ENCODE assay signal across 8 cellular contexts in the genomic region with DNA sequence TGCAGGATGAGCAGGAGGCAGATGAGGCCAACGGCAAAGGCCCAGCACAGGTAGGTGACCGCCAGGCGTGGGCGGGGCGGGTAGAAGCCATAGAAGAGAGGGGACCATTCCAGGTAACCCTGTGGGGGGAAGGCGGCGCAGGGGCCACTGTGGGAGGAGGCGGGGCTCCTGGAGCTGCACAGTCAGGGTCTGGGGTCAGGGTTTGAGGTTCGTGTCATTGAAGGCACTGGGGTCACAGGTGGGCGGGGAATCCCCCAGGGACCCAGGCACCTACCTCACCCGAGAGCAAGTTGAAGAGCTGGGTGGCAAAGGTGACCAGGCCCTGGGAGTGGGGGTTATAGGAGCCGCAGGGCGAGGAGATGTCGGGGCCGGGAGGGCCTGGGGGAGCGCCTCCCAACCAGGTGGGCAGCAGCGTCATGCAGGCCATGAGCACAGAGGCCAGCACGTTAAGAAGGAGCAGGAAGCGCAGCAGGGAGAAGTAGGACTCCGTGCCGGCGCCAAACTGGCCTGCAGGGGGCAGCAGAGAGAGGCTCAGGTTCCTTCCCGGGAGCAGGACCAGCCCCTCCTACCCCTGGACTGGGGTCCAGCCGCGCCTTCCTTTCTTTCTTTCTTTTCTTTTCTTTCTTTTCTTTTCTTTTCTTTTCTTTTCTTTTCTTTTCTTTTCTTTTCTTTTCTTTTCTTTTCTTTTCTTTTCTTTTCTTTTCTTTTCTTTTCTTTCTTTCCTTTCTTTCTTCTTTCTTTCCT. TPM values are rescaled to one million over a fixed set of nuclear protein-coding genes. Genes with fewer than 3 reads are reported as not detected.
DNase-seq lines count a peak whose midpoint lies in the region; ATAC-seq and TF ChIP-seq lines count a peak whose summit lies in the region.

No MANE protein-coding gene starts in this region.

- H3K9me2 ChIP-seq in Karpas-422 (replicated peaks; ENCODE audit: insufficient read depth, low read length) = no peaks in the 10 kb centered on the region

- intact Hi-C loops in Panc1 (cut with micrococcal nuclease; ENCODE audit: unreplicated experiment) = no loop called here

- H3K4me3 Mint-ChIP-seq in natural killer cell treated with Interleukin-12 subunit alpha and Interleukin-12 subunit beta and Interleukin-15 and Interleukin-18, amount 100 ng/mL, for 72 hours = no peak overlapping the region

- CTCF ChIA-PET in Panc1 (lab: Charles Lee) = interaction anchor here (0.5 to 1.3 kb wide), 6 partner anchors 9 to 360 kb away, joined by 3 to 8 read pairs (median 4); a partner anchor contains a TSS

- peak; percentile 20 for DNase-seq in GM04503 (ENCODE audit: low read depth)
- DNase-seq in Karpas-422 = peak; percentile 98
- DNase-seq in Panc1 (ENCODE audit: low read depth, low spot score) = peak; percentile 65
- DNase-seq in activated T-cell treated with anti-CD3 and anti-CD28 coated beads for 48 hours (ENCODE audit: low read depth) = peak; percentile 86
- DNase-seq in natural killer cell treated with Interleukin-12 subunit alpha and Interleukin-12 subunit beta and Interleukin-15 and Interleukin-18, amount 100 ng/mL, for 72 hours (ENCODE audit: low spot score) = peak; percentile 89
- DNase-seq in stimulated activated naive CD4-positive, alpha-beta T cell (lab: John Stamatoyannopoulos, UW) = peak; percentile 56 to 87 (median 84)

- H3K27ac ChIP-seq in Karpas-422 (ENCODE audit: low read length) (no peak overlapping the region), Panc1 (ENCODE audit: low read length) (no peak overlapping the region)

- no TSS peak for BruUV-seq in Panc1 (replicated peaks; lab: Mats Ljungman, UMichigan)

- no peaks in the 10 kb centered on the region for H3K79me2 ChIP-seq in Karpas-422 (ENCODE audit: low read length)

- H3K4me1 ChIP-seq in Karpas-422 (ENCODE audit: low read length) (peaks cover 8% of the 10 kb centered on the region), Panc1 (ENCODE audit: control insufficient read depth, insufficient read depth, low read length) (peaks cover 8% of the 10 kb centered on the region)

- peaks cover 11 to 19% of the 10 kb centered on the region in 2 donors for H3K4me1 Mint-ChIP-seq in natural killer cell treated with Interleukin-12 subunit alpha and Interleukin-12 subunit beta and Interleukin-15 and Interleukin-18, amount 100 ng/mL, for 72 hours (ENCODE audit: low read depth in 2 of 2)

- H3K27me3 ChIP-seq in Karpas-422 (ENCODE audit: low read length) = no peaks in the 10 kb centered on the region
- no peaks in the 10 kb centered on the region for H3K27me3 ChIP-seq in Panc1 (ENCODE audit: control insufficient read depth, insufficient read depth, low read length)

- H3K27ac Mint-ChIP-seq in natural killer cell treated with Interleukin-12 subunit alpha and Interleukin-12 subunit beta and Interleukin-15 and Interleukin-18, amount 100 ng/mL, for 72 hours = no peak overlapping the region

- no peaks in the 10 kb centered on the region for H3K36me3 Mint-ChIP-seq in natural killer cell treated with Interleukin-12 subunit alpha and Interleukin-12 subunit beta and Interleukin-15 and Interleukin-18, amount 100 ng/mL, for 72 hours

- H3K27me3 Mint-ChIP-seq in natural killer cell treated with Interleukin-12 subunit alpha and Interleukin-12 subunit beta and Interleukin-15 and Interleukin-18, amount 100 ng/mL, for 72 hours = no peaks in the 10 kb centered on the region

- in situ Hi-C loops in Panc1 (cut with HindIII; ENCODE audit: low pct_unique_long_range_greater_than_20kb, low sequenced_read_pairs) = no loop called here

- H3K4me3 ChIP-seq in Karpas-422 (ENCODE audit: low read length) (no peak overlapping the region), Panc1 (ENCODE audit: low read depth in 2 of 2, low read length in 2 of 2) (no peak overlapping the region)

- H3K9me3 Mint-ChIP-seq in natural killer cell treated with Interleukin-12 subunit alpha and Interleukin-12 subunit beta and Interleukin-15 and Interleukin-18, amount 100 ng/mL, for 72 hours = no peaks in the 10 kb centered on the region

- peak; percentile 85 for ATAC-seq in Panc1
- ATAC-seq in esophagus mucosa = peak; percentile 66
- ATAC-seq in natural killer cell treated with Interleukin-12 subunit alpha and Interleukin-12 subunit beta and Interleukin-15 and Interleukin-18, amount 100 ng/mL, for 72 hours = peak; percentile 85 to 86
- no peak for ATAC-seq in GM18520 (IDR thresholded peaks at IDR 0.05; ENCODE audit: unreplicated experiment)

- TF ChIP-seq CTCF in Panc1 (IDR thresholded peaks at IDR 0.05) = peak; percentile 93

- peaks cover 12% of the 10 kb centered on the region for H4K20me1 ChIP-seq in Karpas-422 (ENCODE audit: insufficient read depth, low read depth, low read length)

- no peaks in the 10 kb centered on the region for H3K36me3 ChIP-seq in Karpas-422 (ENCODE audit: insufficient read depth, low read length)
- H3K36me3 ChIP-seq in Panc1 (ENCODE audit: control insufficient read depth, insufficient read depth, low read length) = no peaks in the 10 kb centered on the region

- H3K9ac ChIP-seq in Karpas-422 (ENCODE audit: low read length) = peak overlapping the region; percentile 45

- no peaks in the 10 kb centered on the region for H3K9me3 ChIP-seq in Karpas-422 (ENCODE audit: low read length)
- no peaks in the 10 kb centered on the region for H3K9me3 ChIP-seq in Panc1 (ENCODE audit: control insufficient read depth, insufficient read depth, low read depth, low read length)

- no peak overlapping the region for H2AFZ ChIP-seq in Karpas-422 (ENCODE audit: low read length)

- H3K4me2 ChIP-seq in Karpas-422 (ENCODE audit: low read depth, low read length, poor library complexity, severe bottlenecking) = peak overlapping the region; percentile 39

- POLR2A ChIA-PET in Panc1 (lab: Charles Lee) = interaction anchor here (1.0 kb wide), 1 partner anchor 28 kb away, joined by 3 read pairs; no protein-coding TSS in a partner anchor

RNA-seq across cellular contexts. Expression of a gene that starts 4.6 kb away (rescaled TPM):
- total RNA-seq in Karpas-422 (2014; rRNA removed; shearing (Covaris generic); ENCODE audit: low replicate concordance) = 6.2 TPM in 1 of 2 replicates, not detected in the other
- total RNA-seq in Panc1 (2021; ENCODE audit: unreplicated experiment) (5.1 TPM), esophagus mucosa (36.5 TPM)
- polyA plus RNA-seq in Panc1 (2012; ENCODE audit: insufficient read length) = 8.4 TPM
- total RNA-seq in natural killer cell treated with Interleukin-12 subunit alpha and Interleukin-12 subunit beta and Interleukin-15 and Interleukin-18, amount 100 ng/mL, for 72 hours = 1 to 10 TPM in 1 of 2 donors, not detected in 1; 1.2 TPM

RNA-seq across cellular contexts. Expression of a gene that starts 8.8 kb away (rescaled TPM):
- total RNA-seq in Karpas-422 (2014; rRNA removed; shearing (Covaris generic); ENCODE audit: low replicate concordance) = 1.6 and 14.0 TPM in 2 replicates
- 11.2 TPM for total RNA-seq in Panc1 (2021; ENCODE audit: unreplicated experiment)
- 19.3 TPM for polyA plus RNA-seq in Panc1 (2012; ENCODE audit: insufficient read length)
- total RNA-seq in esophagus mucosa = 3.7 TPM
- 1 to 10 TPM; 5.0 to 7.5 TPM for total RNA-seq in natural killer cell treated with Interleukin-12 subunit alpha and Interleukin-12 subunit beta and Interleukin-15 and Interleukin-18, amount 100 ng/mL, for 72 hours

RNA-seq across cellular contexts. Expression of a gene that starts 21.0 kb away (rescaled TPM):
- total RNA-seq in Karpas-422 (2014; rRNA removed; shearing (Covaris generic); ENCODE audit: low replicate concordance) = 85.6 and 90.0 TPM in 2 replicates
- total RNA-seq in Panc1 (2021; ENCODE audit: unreplicated experiment) (264 TPM), esophagus mucosa (36.7 TPM)
- polyA plus RNA-seq in Panc1 (2012; ENCODE audit: insufficient read length) = 301 TPM
- total RNA-seq in natural killer cell treated with Interleukin-12 subunit alpha and Interleukin-12 subunit beta and Interleukin-15 and Interleukin-18, amount 100 ng/mL, for 72 hours = 10 to 100 TPM; 24.2 to 56.5 TPM

RNA-seq across cellular contexts. Expression of a gene that starts 22.8 kb away (rescaled TPM):
- total RNA-seq in Karpas-422 (2014; rRNA removed; shearing (Covaris generic); ENCODE audit: low replicate concordance) = 28.1 and 39.8 TPM in 2 replicates
- total RNA-seq in Panc1 (2021; ENCODE audit: unreplicated experiment) (194 TPM), esophagus mucosa (36.1 TPM)
- polyA plus RNA-seq in Panc1 (2012; ENCODE audit: insufficient read length) = 160 TPM
- 10 to 100 TPM; 15.5 to 26.2 TPM for total RNA-seq in natural killer cell treated with Interleukin-12 subunit alpha and Interleukin-12 subunit beta and Interleukin-15 and Interleukin-18, amount 100 ng/mL, for 72 hours

RNA-seq across cellular contexts. Expression of a gene that starts 30.8 kb away (rescaled TPM):
- total RNA-seq in Karpas-422 (2014; rRNA removed; shearing (Covaris generic); ENCODE audit: low replicate concordance) = 31.2 and 45.0 TPM in 2 replicates
- total RNA-seq in Panc1 (2021; ENCODE audit: unreplicated experiment) (111 TPM), esophagus mucosa (31.7 TPM)
- 184 TPM for polyA plus RNA-seq in Panc1 (2012; ENCODE audit: insufficient read length)
- total RNA-seq in natural killer cell treated with Interleukin-12 subunit alpha and Interleukin-12 subunit beta and Interleukin-15 and Interleukin-18, amount 100 ng/mL, for 72 hours = 10 to 100 TPM; 59.8 to 73.8 TPM

Comparison
In these comparisons a context has a peak if more than half of its experiments do, and no peak if none do; other contexts are left out.
1. DNase-seq: peak in every context shown above with its lines; median percentile 98 in Karpas-422; 89 in natural killer cell treated with Interleukin-12 subunit alpha and Interleukin-12 subunit beta and Interleukin-15 and Interleukin-18, amount 100 ng/mL, for 72 hours; 86 in activated T-cell treated with anti-CD3 and anti-CD28 coated beads for 48 hours; 84 in stimulated activated naive CD4-positive, alpha-beta T cell; 65 in Panc1; 20 in GM04503.